10 cellular contexts compared by ENCODE assay signal in genomic region chr5:76074487-76074886, GRCh38. TPM values are rescaled to one million over a fixed set of nuclear protein-coding genes. Genes with fewer than 3 reads are reported as not detected.
A peak's percentile ranks its signal among the peaks of the same experiment; 100 is the strongest.
DNase-seq lines count a peak whose midpoint lies in the region; ATAC-seq and TF ChIP-seq lines count a peak whose summit lies in the region.
"Had no signal": no experiment of that assay in that cellular context is flagged by ENCODE, and none has a peak within 500 bp of the region (broad histone marks: within the 10 kb centered on the region; RNA-seq: fewer than 3 reads in every experiment).

No MANE protein-coding gene starts in this region.

- peak; percentile 85 for ATAC-seq in stimulated activated effector memory CD8-positive, alpha-beta T cell treated with anti-CD3 and anti-CD28 coated beads, Interleukin-12 subunit alpha, Interleukin-12 subunit beta, amount 100 ng/mL, for 72 hours
- ATAC-seq in GM18868 (IDR thresholded peaks at IDR 0.05; ENCODE audit: unreplicated experiment) = no peak
- ATAC-seq: gastrocnemius medialis had no signal

- H3K9ac ChIP-seq in endodermal cell (ENCODE audit: extremely low read depth, low read length, poor library complexity, severe bottlenecking) = no peak overlapping the region

- H3K4me3 ChIP-seq in endodermal cell (ENCODE audit: low read length) = no peak overlapping the region
- H3K4me3 ChIP-seq: gastrocnemius medialis had no signal

- H3K27me3 ChIP-seq in endodermal cell (ENCODE audit: control insufficient read depth, insufficient read depth, low read length, poor library complexity, severe bottlenecking) = peaks cover 70% of the 10 kb centered on the region
- H3K27me3 ChIP-seq: gastrocnemius medialis had no signal

- 50 to 57% methylated on average over 2 of the region's 2 CpGs for WGBS in endodermal cell (ENCODE audit: insufficient coverage in 1 of 2, insufficient read length in 1 of 2), 2 experiments

- H3K36me3 ChIP-seq in endodermal cell (ENCODE audit: control insufficient read depth, insufficient read depth, low read length) = no peaks in the 10 kb centered on the region
- H3K36me3 ChIP-seq: gastrocnemius medialis had no signal

- H3K4me3 Mint-ChIP-seq in endodermal cell = no peak overlapping the region
- no peak overlapping the region for H3K4me3 Mint-ChIP-seq in stimulated activated effector memory CD8-positive, alpha-beta T cell treated with anti-CD3 and anti-CD28 coated beads, Interleukin-12 subunit alpha, Interleukin-12 subunit beta, amount 100 ng/mL, for 72 hours

- H3K4me1 Mint-ChIP-seq in endodermal cell = no peaks in the 10 kb centered on the region
- no peaks in the 10 kb centered on the region for H3K4me1 Mint-ChIP-seq in stimulated activated effector memory CD8-positive, alpha-beta T cell treated with anti-CD3 and anti-CD28 coated beads, Interleukin-12 subunit alpha, Interleukin-12 subunit beta, amount 100 ng/mL, for 72 hours

- no peaks in the 10 kb centered on the region for H3K9me3 Mint-ChIP-seq in endodermal cell
- no peaks in the 10 kb centered on the region for H3K9me3 Mint-ChIP-seq in stimulated activated effector memory CD8-positive, alpha-beta T cell treated with anti-CD3 and anti-CD28 coated beads, Interleukin-12 subunit alpha, Interleukin-12 subunit beta, amount 100 ng/mL, for 72 hours

- no peak overlapping the region for H3K27ac Mint-ChIP-seq in endodermal cell
- no peak overlapping the region for H3K27ac Mint-ChIP-seq in stimulated activated effector memory CD8-positive, alpha-beta T cell treated with anti-CD3 and anti-CD28 coated beads, Interleukin-12 subunit alpha, Interleukin-12 subunit beta, amount 100 ng/mL, for 72 hours

- peak; percentile 32 for DNase-seq in activated CD4-positive, alpha-beta T cell treated with anti-CD3 and anti-CD28 coated beads for 48 hours
- no peak for DNase-seq in activated CD4-positive, alpha-beta T cell treated with anti-CD3 and anti-CD28 coated beads, Interleukin-2, amount 50 U/mL, for 4 hours
- DNase-seq in OCI-M1 (lab: John Stamatoyannopoulos, UW) = peak; percentile 35
- peak; percentile 82 for DNase-seq in endodermal cell
- no peak for DNase-seq in stimulated activated effector memory CD8-positive, alpha-beta T cell treated with anti-CD3 and anti-CD28 coated beads, Interleukin-12 subunit alpha, Interleukin-12 subunit beta, amount 100 ng/mL, for 72 hours (ENCODE audit: low spot score in 2 of 2)
- DNase-seq in 8988T = no peak
- no peak for DNase-seq in NCI-H146 (lab: John Stamatoyannopoulos, UW)
- DNase-seq: gastrocnemius medialis had no signal

- H3K27ac ChIP-seq in endodermal cell (ENCODE audit: low read depth, low read length) = no peak overlapping the region
- H3K27ac ChIP-seq: gastrocnemius medialis had no signal

- no peaks in the 10 kb centered on the region for H3K9me3 ChIP-seq in endodermal cell (ENCODE audit: control insufficient read depth, low read length)
- H3K9me3 ChIP-seq: gastrocnemius medialis had no signal

- H3K27me3 Mint-ChIP-seq in endodermal cell (ENCODE audit: insufficient read depth) = peaks cover 60% of the 10 kb centered on the region

- peak; percentile 93 for TF ChIP-seq CTCF in endodermal cell (conservative IDR thresholded peaks at IDR 0.05)

- H3K36me3 Mint-ChIP-seq in endodermal cell (ENCODE audit: low read depth) = no peaks in the 10 kb centered on the region
- no peaks in the 10 kb centered on the region for H3K36me3 Mint-ChIP-seq in stimulated activated effector memory CD8-positive, alpha-beta T cell treated with anti-CD3 and anti-CD28 coated beads, Interleukin-12 subunit alpha, Interleukin-12 subunit beta, amount 100 ng/mL, for 72 hours

- no peaks in the 10 kb centered on the region for H3K4me1 ChIP-seq in endodermal cell (ENCODE audit: control insufficient read depth, insufficient read depth, low read length)
- H3K4me1 ChIP-seq: gastrocnemius medialis had no signal

RNA-seq across cellular contexts. Expression of gene SV2C, which starts 8.7 kb away (rescaled TPM):
- not detected for total RNA-seq in endodermal cell
- polyA plus RNA-seq in endodermal cell (2013, experiment 1 of 2) = 1.1 TPM
- 1.1 TPM for polyA plus RNA-seq in endodermal cell (2013, experiment 2 of 2)
- total RNA-seq: gastrocnemius medialis had no signal
- polyA plus RNA-seq: BJ had no signal

Comparison
In these comparisons a context has a peak if more than half of its experiments do, and no peak if none do; other contexts are left out.
1. DNase-seq: peak in activated CD4-positive, alpha-beta T cell treated with anti-CD3 and anti-CD28 coated beads for 48 hours (single experiment), OCI-M1 (single experiment) and endodermal cell (single experiment); none in activated CD4-positive, alpha-beta T cell treated with anti-CD3 and anti-CD28 coated beads, Interleukin-2, amount 50 U/mL, for 4 hours (0 of 2), stimulated activated effector memory CD8-positive, alpha-beta T cell treated with anti-CD3 and anti-CD28 coated beads, Interleukin-12 subunit alpha, Interleukin-12 subunit beta, amount 100 ng/mL, for 72 hours (0 of 2), 8988T (single experiment) and NCI-H146 (single experiment).